1 cellular context compared by ENCODE assay signal in the genomic region with DNA sequence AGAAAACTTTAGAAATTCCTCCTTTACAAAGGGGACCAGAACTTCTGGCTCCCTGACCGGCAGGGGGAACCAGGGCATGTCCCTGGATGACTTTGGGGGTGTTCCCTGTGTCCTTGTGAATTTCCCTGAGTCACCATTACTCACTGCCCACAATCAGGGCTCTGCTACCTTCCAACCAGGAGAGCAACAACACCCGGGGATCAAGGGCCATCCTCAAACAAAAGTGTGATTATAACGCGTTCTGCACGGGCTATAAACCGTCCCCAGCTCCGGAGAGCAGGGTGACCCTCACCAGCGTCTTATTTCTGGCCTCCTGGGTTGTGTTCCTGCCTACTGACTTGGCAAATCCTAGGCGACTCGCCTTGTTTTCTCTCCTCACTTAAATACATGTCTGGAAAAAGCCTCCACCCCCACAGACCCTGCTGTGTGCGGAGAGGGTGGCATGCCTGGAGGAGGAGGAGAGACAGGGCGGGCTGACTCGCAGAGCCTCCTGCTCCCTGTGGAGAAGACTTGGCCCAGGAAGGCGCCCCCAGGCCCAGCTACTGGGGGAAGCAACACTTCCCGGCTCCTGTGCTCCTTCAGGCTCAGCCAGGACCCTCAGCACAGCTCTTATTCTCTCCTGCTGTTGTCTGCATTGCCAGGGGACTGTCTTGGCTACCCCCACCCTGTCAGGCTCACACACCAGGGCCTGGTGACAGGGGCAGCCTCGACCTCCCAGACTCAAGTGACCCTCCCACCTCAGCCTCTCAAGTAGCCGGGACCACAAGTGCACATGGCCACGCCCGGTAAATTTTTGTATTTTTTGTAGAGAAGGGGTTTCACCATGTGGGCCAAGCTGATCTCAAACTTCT.
A peak's percentile ranks its signal among the peaks of the same experiment; 100 is the strongest.
TF ChIP-seq lines count a peak whose summit lies in the region.

No MANE protein-coding gene starts in this region.

TF ChIP-seq in K562, 482 proteins besides CTCF, POLR2A, EP300 and RAD21 (continued from another document and continues in another):
- TF ChIP-seq, protein P1, sequence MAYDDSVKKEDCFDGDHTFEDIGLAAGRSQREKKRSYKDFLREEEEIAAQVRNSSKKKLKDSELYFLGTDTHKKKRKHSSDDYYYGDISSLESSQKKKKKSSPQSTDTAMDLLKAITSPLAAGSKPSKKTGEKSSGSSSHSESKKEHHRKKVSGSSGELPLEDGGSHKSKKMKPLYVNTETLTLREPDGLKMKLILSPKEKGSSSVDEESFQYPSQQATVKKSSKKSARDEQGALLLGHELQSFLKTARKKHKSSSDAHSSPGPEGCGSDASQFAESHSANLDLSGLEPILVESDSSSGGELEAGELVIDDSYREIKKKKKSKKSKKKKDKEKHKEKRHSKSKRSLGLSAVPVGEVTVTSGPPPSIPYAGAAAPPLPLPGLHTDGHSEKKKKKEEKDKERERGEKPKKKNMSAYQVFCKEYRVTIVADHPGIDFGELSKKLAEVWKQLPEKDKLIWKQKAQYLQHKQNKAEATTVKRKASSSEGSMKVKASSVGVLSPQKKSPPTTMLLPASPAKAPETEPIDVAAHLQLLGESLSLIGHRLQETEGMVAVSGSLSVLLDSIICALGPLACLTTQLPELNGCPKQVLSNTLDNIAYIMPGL (CRISPR knock-in tag; IDR thresholded peaks at IDR 0.05): 0 out of 2 replicates have a peak, but pooled peaks have one; percentile 5
- TF ChIP-seq, protein P2, sequence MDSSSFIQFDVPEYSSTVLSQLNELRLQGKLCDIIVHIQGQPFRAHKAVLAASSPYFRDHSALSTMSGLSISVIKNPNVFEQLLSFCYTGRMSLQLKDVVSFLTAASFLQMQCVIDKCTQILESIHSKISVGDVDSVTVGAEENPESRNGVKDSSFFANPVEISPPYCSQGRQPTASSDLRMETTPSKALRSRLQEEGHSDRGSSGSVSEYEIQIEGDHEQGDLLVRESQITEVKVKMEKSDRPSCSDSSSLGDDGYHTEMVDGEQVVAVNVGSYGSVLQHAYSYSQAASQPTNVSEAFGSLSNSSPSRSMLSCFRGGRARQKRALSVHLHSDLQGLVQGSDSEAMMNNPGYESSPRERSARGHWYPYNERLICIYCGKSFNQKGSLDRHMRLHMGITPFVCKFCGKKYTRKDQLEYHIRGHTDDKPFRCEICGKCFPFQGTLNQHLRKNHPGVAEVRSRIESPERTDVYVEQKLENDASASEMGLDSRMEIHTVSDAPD (CRISPR knock-in tag; IDR thresholded peaks at IDR 0.05): no peak
- TF ChIP-seq TBP (optimal IDR thresholded peaks at IDR 0.05; ENCODE audit: low read depth, low read length) (peak; percentile 49), TCF7 (IDR thresholded peaks at IDR 0.05; ENCODE audit: borderline replicate concordance) (0 out of 2 replicates have a peak, but pooled peaks have one; percentile 53), ELF4 (CRISPR knock-in tag; IDR thresholded peaks at IDR 0.05) (no peak), ZNF830 (CRISPR knock-in tag; IDR thresholded peaks at IDR 0.05) (peak; percentile 35; the same call in 1 of the 2 replicates), TRIM24 (IDR thresholded peaks at IDR 0.05) (peak; percentile 47 to 75; a peak in 3 of 4 replicates), ZNF584 (CRISPR knock-in tag; IDR thresholded peaks at IDR 0.05; ENCODE audit: low read depth) (peak; percentile 82; the same call in 1 of the 2 replicates), BRD9 (IDR thresholded peaks at IDR 0.05; ENCODE audit: low read depth, partially characterized antibody) (peak; percentile 98), IFI16 (CRISPR knock-in tag; IDR thresholded peaks at IDR 0.05) (peak; percentile 47; the same call in 1 of the 2 replicates), ETV6 (IDR thresholded peaks at IDR 0.05; ENCODE audit: borderline replicate concordance in 1 of 2, low read depth in 2 of 2, low read length in 1 of 2) (peak in 1 of 2 experiments; percentile 75; a peak in 1 of 4 replicates), ETV6 (CRISPR knock-in tag; IDR thresholded peaks at IDR 0.05; ENCODE audit: borderline replicate concordance) (no peak), ZC3H11A (IDR thresholded peaks at IDR 0.05; ENCODE audit: low read depth, low read length) (peak; percentile 72; the same call in 1 of the 2 replicates), ZNF316 (IDR thresholded peaks at IDR 0.05) (peak; percentile 99), BHLHE40 (IDR thresholded peaks at IDR 0.05; ENCODE audit: low read length) (peak; percentile 84), ATF1 (CRISPR knock-in tag; IDR thresholded peaks at IDR 0.05) (no peak), ATF1 (tag; IDR thresholded peaks at IDR 0.05) (peak; percentile 72), MIER1 (IDR thresholded peaks at IDR 0.05; ENCODE audit: low read depth) (no peak), NR2C2 (CRISPR knock-in tag; IDR thresholded peaks at IDR 0.05) (no peak), NR2C2 (tag; IDR thresholded peaks at IDR 0.05) (peak; percentile 84), DMBX1 (CRISPR knock-in tag; IDR thresholded peaks at IDR 0.05; ENCODE audit: borderline replicate concordance) (peak; percentile 91), SUPT5H (IDR thresholded peaks at IDR 0.05) (peak; percentile 46; the same call in 1 of the 2 replicates), JUNB (CRISPR knock-in tag; conservative IDR thresholded peaks at IDR 0.05) (peak; percentile 79), MTA2 (IDR thresholded peaks at IDR 0.05; ENCODE audit: low read depth) (peak; percentile 51), FOXM1 (IDR thresholded peaks at IDR 0.05; ENCODE audit: low read depth) (no peak), FOXM1 (CRISPR knock-in tag; IDR thresholded peaks at IDR 0.05; ENCODE audit: low read depth) (0 out of 2 replicates have a peak, but pooled peaks have one; percentile 29), BRF1 (IDR thresholded peaks at IDR 0.05; ENCODE audit: borderline replicate concordance, extremely low read depth, insufficient read length) (no peak), MED1 (CRISPR knock-in tag; IDR thresholded peaks at IDR 0.05; ENCODE audit: borderline replicate concordance) (no peak)
- TF ChIP-seq, protein P3, sequence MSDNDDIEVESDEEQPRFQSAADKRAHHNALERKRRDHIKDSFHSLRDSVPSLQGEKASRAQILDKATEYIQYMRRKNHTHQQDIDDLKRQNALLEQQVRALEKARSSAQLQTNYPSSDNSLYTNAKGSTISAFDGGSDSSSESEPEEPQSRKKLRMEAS (CRISPR knock-in tag; IDR thresholded peaks at IDR 0.05): no peak; the same call in 1 of the 2 replicates
- TF ChIP-seq, protein P4, sequence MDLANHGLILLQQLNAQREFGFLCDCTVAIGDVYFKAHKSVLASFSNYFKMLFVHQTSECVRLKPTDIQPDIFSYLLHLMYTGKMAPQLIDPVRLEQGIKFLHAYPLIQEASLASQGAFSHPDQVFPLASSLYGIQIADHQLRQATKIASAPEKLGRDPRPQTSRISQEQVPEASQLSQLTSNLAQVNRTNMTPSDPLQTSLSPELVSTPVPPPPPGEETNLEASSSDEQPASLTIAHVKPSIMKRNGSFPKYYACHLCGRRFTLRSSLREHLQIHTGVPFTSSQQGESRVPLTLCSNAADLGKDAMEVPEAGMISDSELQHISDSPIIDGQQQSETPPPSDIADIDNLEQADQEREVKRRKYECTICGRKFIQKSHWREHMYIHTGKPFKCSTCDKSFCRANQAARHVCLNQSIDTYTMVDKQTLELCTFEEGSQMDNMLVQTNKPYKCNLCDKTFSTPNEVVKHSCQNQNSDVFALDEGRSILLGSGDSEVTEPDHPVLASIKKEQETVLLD (IDR thresholded peaks at IDR 0.05): peak; percentile 62; the same call in 1 of the 2 replicates
- TF ChIP-seq, protein P5, sequence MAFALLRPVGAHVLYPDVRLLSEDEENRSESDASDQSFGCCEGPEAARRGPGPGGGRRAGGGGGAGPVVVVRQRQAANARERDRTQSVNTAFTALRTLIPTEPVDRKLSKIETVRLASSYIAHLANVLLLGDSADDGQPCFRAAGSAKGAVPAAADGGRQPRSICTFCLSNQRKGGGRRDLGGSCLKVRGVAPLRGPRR (CRISPR knock-in tag; IDR thresholded peaks at IDR 0.05): peak; percentile 53; the same call in 1 of the 2 replicates
- TF ChIP-seq, protein P6, sequence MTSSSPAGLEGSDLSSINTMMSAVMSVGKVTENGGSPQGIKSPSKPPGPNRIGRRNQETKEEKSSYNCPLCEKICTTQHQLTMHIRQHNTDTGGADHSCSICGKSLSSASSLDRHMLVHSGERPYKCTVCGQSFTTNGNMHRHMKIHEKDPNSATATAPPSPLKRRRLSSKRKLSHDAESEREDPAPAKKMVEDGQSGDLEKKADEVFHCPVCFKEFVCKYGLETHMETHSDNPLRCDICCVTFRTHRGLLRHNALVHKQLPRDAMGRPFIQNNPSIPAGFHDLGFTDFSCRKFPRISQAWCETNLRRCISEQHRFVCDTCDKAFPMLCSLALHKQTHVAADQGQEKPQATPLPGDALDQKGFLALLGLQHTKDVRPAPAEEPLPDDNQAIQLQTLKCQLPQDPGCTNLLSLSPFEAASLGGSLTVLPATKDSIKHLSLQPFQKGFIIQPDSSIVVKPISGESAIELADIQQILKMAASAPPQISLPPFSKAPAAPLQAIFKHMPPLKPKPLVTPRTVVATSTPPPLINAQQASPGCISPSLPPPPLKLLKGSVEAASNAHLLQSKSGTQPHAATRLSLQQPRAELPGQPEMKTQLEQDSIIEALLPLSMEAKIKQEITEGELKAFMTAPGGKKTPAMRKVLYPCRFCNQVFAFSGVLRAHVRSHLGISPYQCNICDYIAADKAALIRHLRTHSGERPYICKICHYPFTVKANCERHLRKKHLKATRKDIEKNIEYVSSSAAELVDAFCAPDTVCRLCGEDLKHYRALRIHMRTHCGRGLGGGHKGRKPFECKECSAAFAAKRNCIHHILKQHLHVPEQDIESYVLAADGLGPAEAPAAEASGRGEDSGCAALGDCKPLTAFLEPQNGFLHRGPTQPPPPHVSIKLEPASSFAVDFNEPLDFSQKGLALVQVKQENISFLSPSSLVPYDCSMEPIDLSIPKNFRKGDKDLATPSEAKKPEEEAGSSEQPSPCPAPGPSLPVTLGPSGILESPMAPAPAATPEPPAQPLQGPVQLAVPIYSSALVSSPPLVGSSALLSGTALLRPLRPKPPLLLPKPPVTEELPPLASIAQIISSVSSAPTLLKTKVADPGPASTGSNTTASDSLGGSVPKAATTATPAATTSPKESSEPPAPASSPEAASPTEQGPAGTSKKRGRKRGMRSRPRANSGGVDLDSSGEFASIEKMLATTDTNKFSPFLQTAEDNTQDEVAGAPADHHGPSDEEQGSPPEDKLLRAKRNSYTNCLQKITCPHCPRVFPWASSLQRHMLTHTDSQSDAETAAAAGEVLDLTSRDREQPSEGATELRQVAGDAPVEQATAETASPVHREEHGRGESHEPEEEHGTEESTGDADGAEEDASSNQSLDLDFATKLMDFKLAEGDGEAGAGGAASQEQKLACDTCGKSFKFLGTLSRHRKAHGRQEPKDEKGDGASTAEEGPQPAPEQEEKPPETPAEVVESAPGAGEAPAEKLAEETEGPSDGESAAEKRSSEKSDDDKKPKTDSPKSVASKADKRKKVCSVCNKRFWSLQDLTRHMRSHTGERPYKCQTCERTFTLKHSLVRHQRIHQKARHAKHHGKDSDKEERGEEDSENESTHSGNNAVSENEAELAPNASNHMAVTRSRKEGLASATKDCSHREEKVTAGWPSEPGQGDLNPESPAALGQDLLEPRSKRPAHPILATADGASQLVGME (CRISPR knock-in tag; IDR thresholded peaks at IDR 0.05): peak; percentile 72; the same call in 1 of the 2 replicates
- TF ChIP-seq, protein P7, sequence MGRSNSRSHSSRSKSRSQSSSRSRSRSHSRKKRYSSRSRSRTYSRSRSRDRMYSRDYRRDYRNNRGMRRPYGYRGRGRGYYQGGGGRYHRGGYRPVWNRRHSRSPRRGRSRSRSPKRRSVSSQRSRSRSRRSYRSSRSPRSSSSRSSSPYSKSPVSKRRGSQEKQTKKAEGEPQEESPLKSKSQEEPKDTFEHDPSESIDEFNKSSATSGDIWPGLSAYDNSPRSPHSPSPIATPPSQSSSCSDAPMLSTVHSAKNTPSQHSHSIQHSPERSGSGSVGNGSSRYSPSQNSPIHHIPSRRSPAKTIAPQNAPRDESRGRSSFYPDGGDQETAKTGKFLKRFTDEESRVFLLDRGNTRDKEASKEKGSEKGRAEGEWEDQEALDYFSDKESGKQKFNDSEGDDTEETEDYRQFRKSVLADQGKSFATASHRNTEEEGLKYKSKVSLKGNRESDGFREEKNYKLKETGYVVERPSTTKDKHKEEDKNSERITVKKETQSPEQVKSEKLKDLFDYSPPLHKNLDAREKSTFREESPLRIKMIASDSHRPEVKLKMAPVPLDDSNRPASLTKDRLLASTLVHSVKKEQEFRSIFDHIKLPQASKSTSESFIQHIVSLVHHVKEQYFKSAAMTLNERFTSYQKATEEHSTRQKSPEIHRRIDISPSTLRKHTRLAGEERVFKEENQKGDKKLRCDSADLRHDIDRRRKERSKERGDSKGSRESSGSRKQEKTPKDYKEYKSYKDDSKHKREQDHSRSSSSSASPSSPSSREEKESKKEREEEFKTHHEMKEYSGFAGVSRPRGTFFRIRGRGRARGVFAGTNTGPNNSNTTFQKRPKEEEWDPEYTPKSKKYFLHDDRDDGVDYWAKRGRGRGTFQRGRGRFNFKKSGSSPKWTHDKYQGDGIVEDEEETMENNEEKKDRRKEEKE (IDR thresholded peaks at IDR 0.05; ENCODE audit: borderline replicate concordance in 1 of 2, control insufficient read depth in 1 of 2, low read depth in 2 of 2, low read length in 1 of 2): 0 out of 4 replicates have a peak, but pooled peaks of 1 of the 2 experiments have one; percentile 50
- TF ChIP-seq, protein P8, sequence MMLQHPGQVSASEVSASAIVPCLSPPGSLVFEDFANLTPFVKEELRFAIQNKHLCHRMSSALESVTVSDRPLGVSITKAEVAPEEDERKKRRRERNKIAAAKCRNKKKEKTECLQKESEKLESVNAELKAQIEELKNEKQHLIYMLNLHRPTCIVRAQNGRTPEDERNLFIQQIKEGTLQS (IDR thresholded peaks at IDR 0.05): peak; percentile 90
- TF ChIP-seq, protein P8 (CRISPR knock-in tag; conservative IDR thresholded peaks at IDR 0.05): peak; percentile 67; the same call in 1 of the 2 replicates
